ENCODE assay signal across 18 cellular contexts in genomic region chr4:56149601-56150000, GRCh38.
DNase-seq lines count a peak whose midpoint lies in the region; ATAC-seq, FAIRE-seq and TF ChIP-seq lines count a peak whose summit lies in the region.
"Had no signal": no experiment of that assay in that cellular context is flagged by ENCODE, and none has a peak within 500 bp of the region (broad histone marks: within the 10 kb centered on the region; RNA-seq: fewer than 3 reads in every experiment).

No MANE protein-coding gene starts in this region.

- H3K9me3 ChIP-seq in fibroblast of lung (ENCODE audit: control insufficient read depth, insufficient read depth, low read depth, low read length), result no peaks in the 10 kb centered on the region
- H3K9me3 ChIP-seq: BLaER1 treated with 17β-estradiol and CSF1 and Interleukin-3, amounts not matched to agents 10 nM and 100 nM; Peyer's patch had no signal

- DNase-seq in GM03348 (ENCODE audit: low spot score) (peak; percentile 31), amniotic epithelial cell (ENCODE audit: low read depth) (peak; percentile 88), fibroblast of lung (ENCODE audit: low read depth in 2 of 2) (peak; percentile 67 to 76), non-pigmented ciliary epithelial cell (ENCODE audit: low read depth) (peak; percentile 50), LoVo (ENCODE audit: low spot score) (no peak), NCI-H1417 (lab: John Stamatoyannopoulos, UW) (no peak), GM12891 (ENCODE audit: insufficient read length, low spot score) (no peak)
- DNase-seq: NCI-H1092, NCI-H187 treated with DMSO at 0.1 percent for 48 hours, NCI-H2171 treated with DMSO at 0.1 percent for 48 hours, NCI-H524, Peyer's patch, SHP77 had no signal

- no peaks in the 10 kb centered on the region for H3K27me3 ChIP-seq in fibroblast of lung (ENCODE audit: control insufficient read depth, insufficient read depth, low read length)
- H3K27me3 ChIP-seq: BLaER1 treated with 17β-estradiol and CSF1 and Interleukin-3, amounts not matched to agents 10 nM and 100 nM; Peyer's patch had no signal

- no peaks in the 10 kb centered on the region for H4K20me1 ChIP-seq in fibroblast of lung (ENCODE audit: control insufficient read depth, extremely low read depth, insufficient read depth, low read length)
- H4K20me1 ChIP-seq: BLaER1 treated with 17β-estradiol and CSF1 and Interleukin-3, amounts not matched to agents 10 nM and 100 nM had no signal

- TF ChIP-seq POLR2A in GM12891 (IDR thresholded peaks at IDR 0.05; ENCODE audit: low read depth, low read length), result no peak

- H3K4me2 ChIP-seq in fibroblast of lung (ENCODE audit: extremely low read depth, insufficient read depth, low read length), result no peak overlapping the region
- H3K4me2 ChIP-seq: BLaER1 treated with 17β-estradiol and CSF1 and Interleukin-3, amounts not matched to agents 10 nM and 100 nM had no signal

- H3K9ac ChIP-seq in fibroblast of lung (ENCODE audit: insufficient read depth, low read length), result no peak overlapping the region
- H3K9ac ChIP-seq: BLaER1 treated with 17β-estradiol and CSF1 and Interleukin-3, amounts not matched to agents 10 nM and 100 nM had no signal

- FAIRE-seq in GM12891 (lab: Jason Lieb, UNC), result no peak
- FAIRE-seq: HTR-8/SVneo had no signal

- H3K4me3 ChIP-seq in fibroblast of lung (replicated peaks in 1 of 4; ENCODE audit: control extremely low read depth in 1 of 4, insufficient read depth in 1 of 4, low read depth in 3 of 4, low read length in 4 of 4), result no peak overlapping the region
- H3K4me3 ChIP-seq: BLaER1 treated with 17β-estradiol and CSF1 and Interleukin-3, amounts not matched to agents 10 nM and 100 nM; Peyer's patch had no signal

- no peak for TF ChIP-seq CTCF in fibroblast of lung (conservative IDR thresholded peaks at IDR 0.05 in 1 of 2, IDR thresholded peaks at IDR 0.05 in 1 of 2; ENCODE audit: low read depth in 1 of 2, low read length in 2 of 2)

- no peaks in the 10 kb centered on the region for H3K4me1 ChIP-seq in fibroblast of lung (ENCODE audit: control insufficient read depth, extremely low read depth, insufficient read depth, low read length)
- H3K4me1 ChIP-seq: Peyer's patch had no signal

- H2AFZ ChIP-seq in fibroblast of lung (ENCODE audit: low read length), result no peak overlapping the region

- no peak overlapping the region for H3K27ac ChIP-seq in fibroblast of lung (ENCODE audit: insufficient read depth, low read length)
- H3K27ac ChIP-seq: BLaER1 treated with 17β-estradiol and CSF1 and Interleukin-3, amounts not matched to agents 10 nM and 100 nM; Peyer's patch had no signal

- H3K36me3 ChIP-seq in fibroblast of lung (ENCODE audit: control insufficient read depth, insufficient read depth, low read length), result no peaks in the 10 kb centered on the region
- H3K36me3 ChIP-seq: Peyer's patch had no signal

- ATAC-seq in GM21447 (IDR thresholded peaks at IDR 0.05; ENCODE audit: unreplicated experiment), result no peak
- ATAC-seq: HCT116, SK-N-SH treated with all-trans-retinoic acid at 6 μM for 48 hours had no signal

- no peaks in the 10 kb centered on the region for H3K79me2 ChIP-seq in fibroblast of lung (ENCODE audit: control insufficient read depth, insufficient read depth, low read length)

TF ChIP-seq in GM12891, 5 proteins besides CTCF, POLR2A, EP300 and RAD21:
- no peak for TF ChIP-seq SPI1 (IDR thresholded peaks at IDR 0.05; ENCODE audit: low read depth, low read length)
- no peak for TF ChIP-seq TAF1 (IDR thresholded peaks at IDR 0.05; ENCODE audit: low read depth, low read length)
- TF ChIP-seq PAX5 (IDR thresholded peaks at IDR 0.05; ENCODE audit: insufficient read depth, low read length, severe bottlenecking), result no peak
- no peak for TF ChIP-seq POU2F2 (IDR thresholded peaks at IDR 0.05; ENCODE audit: low read depth, low read length)
TF ChIP-seq in GM12891: peak in this region for 0.

Comparison
In these comparisons a context has a peak if more than half of its experiments do, and no peak if none do; other contexts are left out.
1. DNase-seq: peak in GM03348 (single experiment), amniotic epithelial cell (single experiment), fibroblast of lung (2 of 2) and non-pigmented ciliary epithelial cell (single experiment); none in LoVo (single experiment), NCI-H1417 (0 of 3) and GM12891 (single experiment).